ENCODE assay signal across 8 cellular contexts in the genomic region with DNA sequence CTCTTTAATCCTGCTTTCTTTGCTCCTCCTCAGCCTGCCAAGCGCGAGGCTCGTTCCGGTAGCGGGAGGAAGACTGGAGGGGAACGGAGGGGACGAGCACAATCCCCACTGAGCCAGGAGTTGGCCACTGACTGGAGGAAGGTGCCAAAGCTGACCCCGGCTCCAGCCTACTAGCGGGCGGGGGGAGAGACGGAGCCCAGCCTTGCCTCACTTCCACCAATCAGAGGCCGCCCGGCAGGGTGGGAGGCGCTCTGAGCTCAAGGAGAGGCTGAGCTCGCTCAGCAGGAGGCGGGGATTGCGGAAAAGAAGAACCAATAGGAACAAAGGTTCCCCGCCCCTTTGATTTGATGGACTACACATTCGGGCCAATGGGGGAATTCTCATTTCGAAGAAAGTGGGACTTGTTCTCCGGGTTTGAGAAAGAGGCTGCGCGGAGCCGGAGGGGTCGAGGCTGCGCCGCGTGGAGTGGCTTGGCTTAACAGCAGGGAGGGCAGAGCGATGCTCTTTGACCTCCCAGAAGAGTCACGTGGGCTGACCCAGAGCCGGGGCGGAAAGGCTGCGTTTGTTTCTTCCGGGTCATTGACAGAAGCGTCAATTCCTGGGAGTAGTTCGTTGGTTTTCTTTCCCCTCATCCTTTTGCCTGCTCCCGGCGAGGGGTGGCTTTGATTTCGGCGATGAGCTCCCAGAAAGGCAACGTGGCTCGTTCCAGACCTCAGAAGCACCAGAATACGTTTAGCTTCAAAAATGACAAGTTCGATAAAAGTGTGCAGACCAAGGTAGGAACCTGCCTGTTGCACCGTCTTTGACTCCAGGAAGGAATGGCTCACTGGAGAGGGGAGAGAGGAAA. TPM values are rescaled to one million over a fixed set of nuclear protein-coding genes. Genes with fewer than 3 reads are reported as not detected.
DNase-seq lines count a peak whose midpoint lies in the region; ATAC-seq, FAIRE-seq and TF ChIP-seq lines count a peak whose summit lies in the region.

Gene ABHD17B, minus strand, starts transcription at position 133 of the 847 bp plus-strand sequence. CDS start 36,113 bp downstream, outside the sequence.
Gene C9orf85, plus strand, starts transcription at position 579 of the 847 bp plus-strand sequence. Its CDS starts 96 bp downstream, at position 675.

- peaks cover 33% of the 10 kb centered on the region for H3K4me1 ChIP-seq in OCI-LY7 (ENCODE audit: insufficient read depth, low read length, poor library complexity, severe bottlenecking)
- H3K4me1 ChIP-seq in endothelial cell of umbilical vein (ENCODE audit: control insufficient read depth, extremely low read depth, insufficient read depth, low read length), result peaks cover 20% of the 10 kb centered on the region

- H3K4me2 ChIP-seq in OCI-LY7 (ENCODE audit: low read length), result peak within 1 kb of the TSS; percentile 89
- H3K4me2 ChIP-seq in endothelial cell of umbilical vein (ENCODE audit: insufficient read depth, low read length), result peak within 1 kb of the TSS; percentile 99

- H3K36me3 ChIP-seq in OCI-LY7 (ENCODE audit: insufficient read depth, low read length) (peaks cover 8% of the 10 kb centered on the region), endothelial cell of umbilical vein (ENCODE audit: control insufficient read depth in 2 of 2, extremely low read depth in 1 of 2, insufficient read depth in 2 of 2, low read length in 2 of 2) (peaks cover 0 to 1% of the 10 kb centered on the region in 2 experiments)

- peak; percentile 92 for ATAC-seq in GM21526 (IDR thresholded peaks at IDR 0.05; ENCODE audit: low FRiP score, unreplicated experiment)

- H3K4me3 ChIP-seq in OCI-LY7 (ENCODE audit: low read depth, low read length, poor library complexity, severe bottlenecking) (peak within 1 kb of the TSS; percentile 93), endothelial cell of umbilical vein (replicated peaks in 1 of 3; ENCODE audit: insufficient read depth in 1 of 3, low read depth in 1 of 3, low read length in 3 of 3) (peak within 1 kb of the TSS; percentile 70 to 99 (median 97))

- H3K27me3 ChIP-seq in endothelial cell of umbilical vein (ENCODE audit: control insufficient read depth in 2 of 2, insufficient read depth in 2 of 2, low read length in 2 of 2), result no peaks in the 10 kb centered on the region

- BruUV-seq in OCI-LY7 (replicated peaks; lab: Mats Ljungman, UMichigan) (no TSS peak), endothelial cell of umbilical vein (replicated peaks; lab: Mats Ljungman, UMichigan) (no TSS peak)

- POLR2A ChIA-PET in OCI-LY7 (lab: Charles Lee), result interaction anchor here (0.6 to 6.2 kb wide), 23 partner anchors 9 to 451 kb away, joined by 3 to 65 read pairs (median 6); no protein-coding TSS in a partner anchor
- POLR2A ChIA-PET in endothelial cell of umbilical vein (lab: Charles Lee), result interaction anchor here (0.6 to 1.4 kb wide), 12 partner anchors 12 to 666 kb away, joined by 3 to 11 read pairs (median 3); partner anchors contain the start of gene CEMIP2

- DNase-seq in D721Med (ENCODE audit: insufficient read length, low spot score) (peak; percentile 71), HuH-7.5 (ENCODE audit: low spot score) (peak; percentile 91), OCI-LY7 (ENCODE audit: low spot score) (peak; percentile 100), activated T-cell treated with anti-CD3 and anti-CD28 coated beads for 24 hours (ENCODE audit: low read depth) (peak; percentile 96), endothelial cell of umbilical vein (ENCODE audit: low read depth, low spot score) (peak; percentile 100), midbrain (lab: John Stamatoyannopoulos, UW) (peak; percentile 100)
- DNase-seq in stimulated activated CD8-positive, alpha-beta memory T cell treated with anti-CD3 and anti-CD28 coated beads, Interleukin-2, amount 100 ng/mL, for 1 hour (ENCODE audit: low read depth in 2 of 2), result peak; percentile 87 to 93

- dilution Hi-C loops in endothelial cell of umbilical vein (cut with MboI; ENCODE audit: extremely low pct_ligation_motif_present, low sequenced_read_pairs), result no loop called here

- TF ChIP-seq POLR2A in endothelial cell of umbilical vein (IDR thresholded peaks at IDR 0.05; ENCODE audit: low read depth, low read length), result peak; percentile 95

- H4K20me1 ChIP-seq in OCI-LY7 (ENCODE audit: insufficient read depth, low read length) (peaks cover 26% of the 10 kb centered on the region), endothelial cell of umbilical vein (replicated peaks; ENCODE audit: control insufficient read depth, extremely low read depth, insufficient read depth, low read length) (peaks cover 11% of the 10 kb centered on the region)

- no peaks in the 10 kb centered on the region for H3K9me1 ChIP-seq in endothelial cell of umbilical vein (replicated peaks; ENCODE audit: control insufficient read depth, extremely low read depth, insufficient read depth, low read length)

- intact Hi-C loops in OCI-LY7 (cut with micrococcal nuclease; ENCODE audit: unreplicated experiment) (loop anchor here (1.0 to 2.0 kb wide), 3 partner anchors 26 to 114 kb away; no protein-coding TSS in a partner anchor), endothelial cell of umbilical vein (cut with micrococcal nuclease) (loop anchor here (1.0 to 2.0 kb wide), 4 partner anchors 92 to 280 kb away; partner anchors contain the start of gene CEMIP2)

- H3K27ac ChIP-seq in OCI-LY7 (ENCODE audit: low read depth, low read length, poor library complexity, severe bottlenecking) (peak within 1 kb of the TSS; percentile 83), endothelial cell of umbilical vein (ENCODE audit: insufficient read depth, low read depth, low read length) (peak within 1 kb of the TSS; percentile 83)

- H3K9ac ChIP-seq in endothelial cell of umbilical vein (replicated peaks; ENCODE audit: extremely low read depth, insufficient read depth, low read length), result peak within 1 kb of the TSS; percentile 86

- TF ChIP-seq CTCF in D721Med (IDR thresholded peaks at IDR 0.05; ENCODE audit: insufficient read depth, missing control alignments) (no peak), OCI-LY7 (conservative IDR thresholded peaks at IDR 0.05; ENCODE audit: low read length) (no peak), endothelial cell of umbilical vein (IDR thresholded peaks at IDR 0.05; ENCODE audit: extremely low read depth in 1 of 2, insufficient read depth in 1 of 2, low read depth in 1 of 2, low read length in 2 of 2) (no peak)

- peak; percentile 41 for FAIRE-seq in D721Med (lab: Jason Lieb, UNC)
- FAIRE-seq in endothelial cell of umbilical vein (lab: Jason Lieb, UNC), result peak; percentile 97

- no peaks in the 10 kb centered on the region for H3K9me2 ChIP-seq in OCI-LY7 (ENCODE audit: insufficient read depth, low read length)

- CTCF ChIA-PET in OCI-LY7 (lab: Charles Lee; ENCODE audit: unreplicated experiment), result interaction anchor here (1.0 to 1.2 kb wide), 3 partner anchors 15 to 128 kb away, joined by 3 to 4 read pairs (median 4); no protein-coding TSS in a partner anchor
- CTCF ChIA-PET in endothelial cell of umbilical vein (lab: Charles Lee), result interaction anchor here (0.6 to 1.8 kb wide), 3 partner anchors 23 to 92 kb away, joined by 3 to 5 read pairs (median 4); no protein-coding TSS in a partner anchor

- H2AFZ ChIP-seq in OCI-LY7 (ENCODE audit: low read length) (peak within 1 kb of the TSS; percentile 53; the same call in 1 of the 2 replicates), endothelial cell of umbilical vein (ENCODE audit: low read depth, low read length) (peak within 1 kb of the TSS; percentile 88)

- peaks cover 95% of the 10 kb centered on the region for H3K79me2 ChIP-seq in OCI-LY7 (ENCODE audit: insufficient read depth, low read depth, low read length)
- H3K79me2 ChIP-seq in endothelial cell of umbilical vein (ENCODE audit: control insufficient read depth, insufficient read depth, low read length), result peaks cover 73% of the 10 kb centered on the region

- no peaks in the 10 kb centered on the region for H3K9me3 ChIP-seq in OCI-LY7 (ENCODE audit: low read length)
- H3K9me3 ChIP-seq in endothelial cell of umbilical vein (replicated peaks; ENCODE audit: control insufficient read depth, insufficient read depth, low read length), result no peaks in the 10 kb centered on the region

TF ChIP-seq in endothelial cell of umbilical vein, 7 proteins besides CTCF, POLR2A, EP300 and RAD21:
- TF ChIP-seq, protein P1, sequence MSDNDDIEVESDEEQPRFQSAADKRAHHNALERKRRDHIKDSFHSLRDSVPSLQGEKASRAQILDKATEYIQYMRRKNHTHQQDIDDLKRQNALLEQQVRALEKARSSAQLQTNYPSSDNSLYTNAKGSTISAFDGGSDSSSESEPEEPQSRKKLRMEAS (IDR thresholded peaks at IDR 0.05; ENCODE audit: insufficient read depth, insufficient read length), result peak; percentile 90
- TF ChIP-seq POLR2AphosphoS5 (IDR thresholded peaks at IDR 0.05; ENCODE audit: insufficient read depth, low read depth, low read length), result peak; percentile 80
- no peak for TF ChIP-seq GATA2 (IDR thresholded peaks at IDR 0.05; ENCODE audit: insufficient read depth, insufficient read length, low read depth, low read length)

RNA-seq across cellular contexts. Expression of gene ABHD17B, which starts in this region (rescaled TPM):
- total RNA-seq in OCI-LY7 (2014; rRNA removed; shearing (Covaris generic)), result 28.3 and 31.0 TPM in 2 replicates
- 47.7 and 51.8 TPM in 2 replicates for total RNA-seq in OCI-LY7 (2022)
- 16.7 and 16.8 TPM in 2 replicates for total RNA-seq in endothelial cell of umbilical vein
- polyA plus RNA-seq in endothelial cell of umbilical vein, result 11.0 and 12.8 TPM in 2 replicates
- polyA plus RNA-seq in endothelial cell of umbilical vein (2011; cell fraction: cytosol; rRNA removed), result 8.7 and 9.7 TPM in 2 replicates
- 10.2 and 11.4 TPM in 2 replicates for polyA plus RNA-seq in endothelial cell of umbilical vein (2011; cell fraction: nucleus; rRNA removed)
- 10.2 and 10.5 TPM in 2 replicates for polyA plus RNA-seq in endothelial cell of umbilical vein (2012)
- 25.0 and 25.8 TPM in 2 replicates for polyA minus RNA-seq in endothelial cell of umbilical vein
- polyA minus RNA-seq in endothelial cell of umbilical vein (2011; cell fraction: cytosol; rRNA and poly(A)+ RNA removed), result 30.3 TPM
- 12.8 and 17.2 TPM in 2 replicates for polyA minus RNA-seq in endothelial cell of umbilical vein (2011; cell fraction: nucleus; rRNA and poly(A)+ RNA removed)

RNA-seq across cellular contexts. Expression of gene C9orf85, which starts in this region (rescaled TPM):
- total RNA-seq in OCI-LY7 (2014; rRNA removed; shearing (Covaris generic)), result 5.6 and 8.7 TPM in 2 replicates
- total RNA-seq in OCI-LY7 (2022) (12.1 and 14.2 TPM in 2 replicates), endothelial cell of umbilical vein (10.3 and 11.3 TPM in 2 replicates)
- 6.7 and 8.3 TPM in 2 replicates for polyA plus RNA-seq in endothelial cell of umbilical vein
- 9.1 and 11.4 TPM in 2 replicates for polyA plus RNA-seq in endothelial cell of umbilical vein (2011; cell fraction: cytosol; rRNA removed)
- 5.2 and 5.7 TPM in 2 replicates for polyA plus RNA-seq in endothelial cell of umbilical vein (2011; cell fraction: nucleus; rRNA removed)
- 9.9 and 12.4 TPM in 2 replicates for polyA plus RNA-seq in endothelial cell of umbilical vein (2012)
- 4.3 and 6.2 TPM in 2 replicates for polyA minus RNA-seq in endothelial cell of umbilical vein
- 10.9 TPM for polyA minus RNA-seq in endothelial cell of umbilical vein (2011; cell fraction: cytosol; rRNA and poly(A)+ RNA removed)
- 5.8 and 9.9 TPM in 2 replicates for polyA minus RNA-seq in endothelial cell of umbilical vein (2011; cell fraction: nucleus; rRNA and poly(A)+ RNA removed)

Comparison
In these comparisons a context has a peak if more than half of its experiments do, and no peak if none do; other contexts are left out.
1. Peak in every context shown above with its lines: DNase-seq, ATAC-seq, H3K4me3 ChIP-seq and H3K27ac ChIP-seq.